Comparison of ENCODE assay signal across 10 cellular contexts in the genomic region with DNA sequence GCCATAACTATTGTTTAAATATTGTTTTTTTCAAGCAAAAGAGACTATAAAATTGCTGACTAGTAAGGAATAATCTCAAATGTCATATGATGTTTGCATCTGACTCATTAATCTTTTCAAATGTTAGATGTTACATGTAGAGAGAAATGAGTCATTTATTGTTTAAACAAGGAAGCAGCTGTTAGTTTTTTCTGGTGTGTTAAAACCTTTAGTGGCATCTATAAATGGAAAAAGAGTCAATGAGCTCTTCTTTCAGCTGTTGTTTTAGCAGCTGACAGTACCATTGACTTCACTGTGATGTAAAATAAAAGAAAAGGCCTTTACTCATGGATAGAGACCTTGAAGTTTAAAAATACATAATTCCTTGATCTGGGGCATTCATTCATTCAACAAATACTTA. TPM values are rescaled to one million over a fixed set of nuclear protein-coding genes. Genes with fewer than 3 reads are reported as not detected.
A peak's percentile ranks its signal among the peaks of the same experiment; 100 is the strongest.
DNase-seq lines count a peak whose midpoint lies in the region; ATAC-seq and TF ChIP-seq lines count a peak whose summit lies in the region.
"Had no signal": no experiment of that assay in that cellular context is flagged by ENCODE, and none has a peak within 500 bp of the region (broad histone marks: within the 10 kb centered on the region; RNA-seq: fewer than 3 reads in every experiment).

No MANE protein-coding gene starts in this region.

- peaks cover 12% of the 10 kb centered on the region for H3K36me3 Mint-ChIP-seq in activated naive CD4-positive, alpha-beta T cell treated with anti-CD3 and anti-CD28 coated beads for 36 hours (ENCODE audit: low read depth)

- H3K27ac Mint-ChIP-seq in activated naive CD4-positive, alpha-beta T cell treated with anti-CD3 and anti-CD28 coated beads for 36 hours = no peak overlapping the region

- peak overlapping the region in 1 of 4 donors; percentile 1 for H3K4me3 ChIP-seq in gastrocnemius medialis
- H3K4me3 ChIP-seq in lower leg skin (ENCODE audit: low read depth, poor library complexity, severe bottlenecking) = no peak overlapping the region
- H3K4me3 ChIP-seq: esophagus squamous epithelium had no signal

- H3K4me3 Mint-ChIP-seq in activated naive CD4-positive, alpha-beta T cell treated with anti-CD3 and anti-CD28 coated beads for 36 hours = no peak overlapping the region

- CTCF ChIA-PET in activated naive CD4-positive, alpha-beta T cell treated with anti-CD3 and anti-CD28 coated beads for 36 hours (lab: Charles Lee) = interaction anchor here (0.6 kb wide), 1 partner anchor 266 kb away, joined by 3 read pairs; no protein-coding TSS in a partner anchor

- ATAC-seq in gastrocnemius medialis (peak; percentile 48 to 73), HG03378 (IDR thresholded peaks at IDR 0.05; ENCODE audit: unreplicated experiment) (no peak)

- peak in 1 of 2 donors; percentile 32 for TF ChIP-seq POLR2A in gastrocnemius medialis (IDR thresholded peaks at IDR 0.05)
- TF ChIP-seq POLR2A in lower leg skin (IDR thresholded peaks at IDR 0.05) = no peak

- DNase-seq in NCI-H1092 treated with DMSO at 0.1 percent for 48 hours (lab: John Stamatoyannopoulos, UW) = peak; percentile 11
- DNase-seq in NCI-H1092 (lab: John Stamatoyannopoulos, UW) = no peak
- DNase-seq in NCI-H2196 treated with DMSO at 0.1 percent for 48 hours (lab: John Stamatoyannopoulos, UW; ENCODE audit: unreplicated experiment) = peak; percentile 72
- DNase-seq in dermis blood vessel endothelial cell = peak; percentile 88
- no peak for DNase-seq in gastrocnemius medialis
- no peak for DNase-seq in activated naive CD4-positive, alpha-beta T cell treated with anti-CD3 and anti-CD28 coated beads for 36 hours
- no peak for DNase-seq in lower leg skin (ENCODE audit: low spot score in 2 of 2)
- DNase-seq: esophagus squamous epithelium had no signal

- H3K27ac ChIP-seq in gastrocnemius medialis = peak overlapping the region; percentile 90 to 95 (median 92)

- no peaks in the 10 kb centered on the region for H3K9me3 ChIP-seq in gastrocnemius medialis
- H3K9me3 ChIP-seq: esophagus squamous epithelium had no signal

- intact Hi-C loops in gastrocnemius medialis (cut with DNase I; ENCODE audit: low total_unique reads) (no loop called here), lower leg skin (cut with DNase I; ENCODE audit: low total_unique reads) (no loop called here)
- intact Hi-C loops in activated naive CD4-positive, alpha-beta T cell treated with anti-CD3 and anti-CD28 coated beads for 36 hours (cut with micrococcal nuclease) = no loop called here

- H3K4me1 ChIP-seq in gastrocnemius medialis = peaks cover 20 to 25% of the 10 kb centered on the region in 2 donors

- TF ChIP-seq CTCF in gastrocnemius medialis (IDR thresholded peaks at IDR 0.05 in 4 of 5, conservative IDR thresholded peaks at IDR 0.05 in 1 of 5) (no peak), lower leg skin (IDR thresholded peaks at IDR 0.05) (no peak)

- no peaks in the 10 kb centered on the region for H3K27me3 ChIP-seq in gastrocnemius medialis
- H3K27me3 ChIP-seq: esophagus squamous epithelium had no signal

- H3K27me3 Mint-ChIP-seq in activated naive CD4-positive, alpha-beta T cell treated with anti-CD3 and anti-CD28 coated beads for 36 hours (ENCODE audit: low read depth) = no peaks in the 10 kb centered on the region

- no peaks in the 10 kb centered on the region for H3K9me3 Mint-ChIP-seq in activated naive CD4-positive, alpha-beta T cell treated with anti-CD3 and anti-CD28 coated beads for 36 hours

- in situ Hi-C loops in gastrocnemius medialis (cut with MboI; ENCODE audit: low sequenced_read_pairs in 4 of 4) = no loop called here

- peaks cover 0 to 6% of the 10 kb centered on the region in 2 donors for H3K36me3 ChIP-seq in gastrocnemius medialis

- H3K4me1 Mint-ChIP-seq in activated naive CD4-positive, alpha-beta T cell treated with anti-CD3 and anti-CD28 coated beads for 36 hours (ENCODE audit: low read depth) = peaks cover 1% of the 10 kb centered on the region

RNA-seq across cellular contexts. Expression of a gene that starts 1.8 kb away (rescaled TPM):
- 0.09 and 0.34 TPM in 2 replicates for total RNA-seq in dermis blood vessel endothelial cell
- 1,000 to 10,000 TPM; 2,008 to 3,010 (median 2,782) TPM for total RNA-seq in gastrocnemius medialis
- total RNA-seq in activated naive CD4-positive, alpha-beta T cell treated with anti-CD3 and anti-CD28 coated beads for 36 hours = not detected
- under 1 TPM; 0.13 to 0.98 (median 0.73) TPM for total RNA-seq in lower leg skin
- total RNA-seq: OCI-LY7 had no signal

RNA-seq across cellular contexts. Expression of a gene that starts 28.4 kb away (rescaled TPM):
- 2.1 and 3.2 TPM in 2 replicates for total RNA-seq in dermis blood vessel endothelial cell
- total RNA-seq in gastrocnemius medialis = 10 to 100 TPM in 1 of 4 donors, 1 to 10 TPM in 3; 4.5 to 17.8 (median 8.0) TPM
- total RNA-seq in activated naive CD4-positive, alpha-beta T cell treated with anti-CD3 and anti-CD28 coated beads for 36 hours = 1 to 10 TPM; 2.1 to 2.2 TPM
- total RNA-seq in lower leg skin = 1 to 10 TPM; 4.7 to 7.9 (median 5.3) TPM

Comparison
In these comparisons a context has a peak if more than half of its experiments do, and no peak if none do; other contexts are left out.
1. DNase-seq: peak in NCI-H1092 treated with DMSO at 0.1 percent for 48 hours (single experiment), NCI-H2196 treated with DMSO at 0.1 percent for 48 hours (single experiment) and dermis blood vessel endothelial cell (single experiment); none in NCI-H1092 (single experiment), gastrocnemius medialis (0 of 2), activated naive CD4-positive, alpha-beta T cell treated with anti-CD3 and anti-CD28 coated beads for 36 hours (single experiment) and lower leg skin (0 of 2).
2. RNA of a gene that starts 1.8 kb away (total RNA-seq): 2,008 to 3,010 TPM in gastrocnemius medialis; 0.13 to 0.98 TPM in lower leg skin, 0.09 to 0.34 TPM in dermis blood vessel endothelial cell and not detected in activated naive CD4-positive, alpha-beta T cell treated with anti-CD3 and anti-CD28 coated beads for 36 hours; every median in the first group is over 1,000 times any median in the second.